In the genomic region with DNA sequence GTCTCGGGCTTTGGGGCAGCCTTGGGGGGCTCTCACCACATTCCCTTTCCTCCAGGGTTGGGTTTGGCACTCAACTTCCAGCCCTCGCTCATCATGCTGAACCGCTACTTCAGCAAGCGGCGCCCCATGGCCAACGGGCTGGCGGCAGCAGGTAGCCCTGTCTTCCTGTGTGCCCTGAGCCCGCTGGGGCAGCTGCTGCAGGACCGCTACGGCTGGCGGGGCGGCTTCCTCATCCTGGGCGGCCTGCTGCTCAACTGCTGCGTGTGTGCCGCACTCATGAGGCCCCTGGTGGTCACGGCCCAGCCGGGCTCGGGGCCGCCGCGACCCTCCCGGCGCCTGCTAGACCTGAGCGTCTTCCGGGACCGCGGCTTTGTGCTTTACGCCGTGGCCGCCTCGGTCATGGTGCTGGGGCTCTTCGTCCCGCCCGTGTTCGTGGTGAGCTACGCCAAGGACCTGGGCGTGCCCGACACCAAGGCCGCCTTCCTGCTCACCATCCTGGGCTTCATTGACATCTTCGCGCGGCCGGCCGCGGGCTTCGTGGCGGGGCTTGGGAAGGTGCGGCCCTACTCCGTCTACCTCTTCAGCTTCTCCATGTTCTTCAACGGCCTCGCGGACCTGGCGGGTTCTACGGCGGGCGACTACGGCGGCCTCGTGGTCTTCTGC, we compare ENCODE assay signal across 9 cellular contexts. TPM values are rescaled to one million over a fixed set of nuclear protein-coding genes. Genes with fewer than 3 reads are reported as not detected.
DNase-seq lines count a peak whose midpoint lies in the region; ATAC-seq and TF ChIP-seq lines count a peak whose summit lies in the region.
"Had no signal": no experiment of that assay in that cellular context is flagged by ENCODE, and none has a peak within 500 bp of the region (broad histone marks: within the 10 kb centered on the region; RNA-seq: fewer than 3 reads in every experiment).

No MANE protein-coding gene starts in this region.

- H3K9me3 Mint-ChIP-seq in activated CD4-positive, alpha-beta T cell treated with anti-CD3 and anti-CD28 coated beads for 36 hours (ENCODE audit: low read depth): no peaks in the 10 kb centered on the region
- peaks cover 4% of the 10 kb centered on the region for H3K9me3 Mint-ChIP-seq in glutamatergic neuron (ENCODE audit: unreplicated experiment)
- H3K9me3 Mint-ChIP-seq in stimulated activated memory B cell treated with anti-CD40 and anti-IgM and Interleukin-4, amounts not matched to agents 10 μg/mL and 1 μg/mL and 100 μg/mL, for 72 hours: no peaks in the 10 kb centered on the region

- H3K27ac ChIP-seq in RWPE2 (ENCODE audit: poor library complexity, severe bottlenecking): peak overlapping the region; percentile 91

- peaks cover 71% of the 10 kb centered on the region for H3K36me3 ChIP-seq in RWPE2 (ENCODE audit: low read depth)

- peaks cover 89% of the 10 kb centered on the region for H3K4me1 ChIP-seq in RWPE2 (ENCODE audit: insufficient read depth, poor library complexity, severe bottlenecking)

- H3K4me1 Mint-ChIP-seq in activated CD4-positive, alpha-beta T cell treated with anti-CD3 and anti-CD28 coated beads for 36 hours: peaks cover 54% of the 10 kb centered on the region
- H3K4me1 Mint-ChIP-seq in glutamatergic neuron (ENCODE audit: low read depth, unreplicated experiment): peaks cover 6% of the 10 kb centered on the region
- H3K4me1 Mint-ChIP-seq in stimulated activated memory B cell treated with anti-CD40 and anti-IgM and Interleukin-4, amounts not matched to agents 10 μg/mL and 1 μg/mL and 100 μg/mL, for 72 hours: peaks cover 83% of the 10 kb centered on the region

- POLR2A ChIA-PET in activated CD4-positive, alpha-beta T cell treated with anti-CD3 and anti-CD28 coated beads for 36 hours (lab: Charles Lee): interaction anchor here (0.8 to 2.8 kb wide), 3 partner anchors 8 to 213 kb away, joined by 3 to 10 read pairs (median 4); a partner anchor contains a TSS

- no peak for ATAC-seq in activated CD4-positive, alpha-beta T cell treated with anti-CD3 and anti-CD28 coated beads for 36 hours
- ATAC-seq in RWPE2 (ENCODE audit: low read depth) (no peak), HG02588 (IDR thresholded peaks at IDR 0.05; ENCODE audit: unreplicated experiment) (no peak), GM21723 (IDR thresholded peaks at IDR 0.05; ENCODE audit: unreplicated experiment) (no peak), GM21786 (IDR thresholded peaks at IDR 0.05; ENCODE audit: unreplicated experiment) (no peak)
- ATAC-seq in stimulated activated memory B cell treated with anti-CD40 and anti-IgM and Interleukin-4, amounts not matched to agents 10 μg/mL and 1 μg/mL and 100 μg/mL, for 72 hours: no peak

- no peaks in the 10 kb centered on the region for H3K27me3 Mint-ChIP-seq in activated CD4-positive, alpha-beta T cell treated with anti-CD3 and anti-CD28 coated beads for 36 hours
- peaks cover 6% of the 10 kb centered on the region for H3K27me3 Mint-ChIP-seq in glutamatergic neuron (ENCODE audit: unreplicated experiment)
- H3K27me3 Mint-ChIP-seq in stimulated activated memory B cell treated with anti-CD40 and anti-IgM and Interleukin-4, amounts not matched to agents 10 μg/mL and 1 μg/mL and 100 μg/mL, for 72 hours: no peaks in the 10 kb centered on the region

- CTCF ChIA-PET in activated CD4-positive, alpha-beta T cell treated with anti-CD3 and anti-CD28 coated beads for 36 hours (lab: Charles Lee): interaction anchor here (0.6 to 1.5 kb wide), 7 partner anchors 8 to 1404 kb away, joined by 3 to 13 read pairs (median 3); no protein-coding TSS in a partner anchor

- no peak overlapping the region for H3K27ac Mint-ChIP-seq in activated CD4-positive, alpha-beta T cell treated with anti-CD3 and anti-CD28 coated beads for 36 hours
- peak overlapping the region; percentile 43 for H3K27ac Mint-ChIP-seq in glutamatergic neuron (ENCODE audit: unreplicated experiment)
- H3K27ac Mint-ChIP-seq in stimulated activated memory B cell treated with anti-CD40 and anti-IgM and Interleukin-4, amounts not matched to agents 10 μg/mL and 1 μg/mL and 100 μg/mL, for 72 hours: peak overlapping the region; percentile 73

- H3K9me3 ChIP-seq in RWPE2 (ENCODE audit: severe bottlenecking): no peaks in the 10 kb centered on the region
- H3K9me3 ChIP-seq: suprapubic skin had no signal

- H3K36me3 Mint-ChIP-seq in activated CD4-positive, alpha-beta T cell treated with anti-CD3 and anti-CD28 coated beads for 36 hours (ENCODE audit: low read depth): peaks cover 8% of the 10 kb centered on the region
- H3K36me3 Mint-ChIP-seq in glutamatergic neuron (ENCODE audit: unreplicated experiment): no peaks in the 10 kb centered on the region
- peaks cover 11% of the 10 kb centered on the region for H3K36me3 Mint-ChIP-seq in stimulated activated memory B cell treated with anti-CD40 and anti-IgM and Interleukin-4, amounts not matched to agents 10 μg/mL and 1 μg/mL and 100 μg/mL, for 72 hours

- H3K4me3 ChIP-seq in RWPE2 (ENCODE audit: severe bottlenecking): no peak overlapping the region

- DNase-seq in activated CD4-positive, alpha-beta T cell treated with anti-CD3 and anti-CD28 coated beads for 36 hours: peak; percentile 30
- DNase-seq in activated CD4-positive, alpha-beta T cell treated with anti-CD3 and anti-CD28 coated beads, Interleukin-2, amount 50 U/mL, for 1 hour: no peak
- no peak for DNase-seq in RWPE2 (ENCODE audit: low spot score)
- DNase-seq in glutamatergic neuron: no peak

- no peaks in the 10 kb centered on the region for H3K27me3 ChIP-seq in RWPE2 (ENCODE audit: insufficient read depth, poor library complexity, severe bottlenecking)
- H3K27me3 ChIP-seq: suprapubic skin had no signal

- H3K4me3 Mint-ChIP-seq in activated CD4-positive, alpha-beta T cell treated with anti-CD3 and anti-CD28 coated beads for 36 hours: no peak overlapping the region
- no peak overlapping the region for H3K4me3 Mint-ChIP-seq in glutamatergic neuron (ENCODE audit: unreplicated experiment)
- H3K4me3 Mint-ChIP-seq in stimulated activated memory B cell treated with anti-CD40 and anti-IgM and Interleukin-4, amounts not matched to agents 10 μg/mL and 1 μg/mL and 100 μg/mL, for 72 hours: no peak overlapping the region

- TF ChIP-seq CTCF in RWPE2 (IDR thresholded peaks at IDR 0.05; ENCODE audit: poor library complexity, severe bottlenecking): no peak
- TF ChIP-seq CTCF in glutamatergic neuron (IDR thresholded peaks at IDR 0.05; ENCODE audit: partially characterized antibody, unreplicated experiment): no peak

- intact Hi-C loops in activated CD4-positive, alpha-beta T cell treated with anti-CD3 and anti-CD28 coated beads for 36 hours (cut with DNase I, micrococcal nuclease): loop anchor here (2.0 to 10.0 kb wide), 3 partner anchors 84 to 178 kb away; a partner anchor contains a TSS

RNA-seq across cellular contexts. Expression of a gene that starts 8.4 kb away (rescaled TPM):
- total RNA-seq in activated CD4-positive, alpha-beta T cell treated with anti-CD3 and anti-CD28 coated beads for 36 hours: 100 to 1,000 TPM in 1 of 2 experiments, 10 to 100 TPM in 1; 93.2 to 157 TPM
- 15.6 TPM for total RNA-seq in glutamatergic neuron (ENCODE audit: unreplicated experiment)

RNA-seq across cellular contexts. Expression of a gene that starts 24.6 kb away (rescaled TPM):
- 10 to 100 TPM; 41.6 to 43.8 TPM for total RNA-seq in activated CD4-positive, alpha-beta T cell treated with anti-CD3 and anti-CD28 coated beads for 36 hours
- total RNA-seq in glutamatergic neuron (ENCODE audit: unreplicated experiment): 40.7 TPM

RNA-seq across cellular contexts. Expression of a gene that starts 36.3 kb away (rescaled TPM):
- 100 to 1,000 TPM; 118 to 182 TPM for total RNA-seq in activated CD4-positive, alpha-beta T cell treated with anti-CD3 and anti-CD28 coated beads for 36 hours
- total RNA-seq in glutamatergic neuron (ENCODE audit: unreplicated experiment): 211 TPM
